Comparison of ENCODE assay signal across 21 cellular contexts in the genomic region with DNA sequence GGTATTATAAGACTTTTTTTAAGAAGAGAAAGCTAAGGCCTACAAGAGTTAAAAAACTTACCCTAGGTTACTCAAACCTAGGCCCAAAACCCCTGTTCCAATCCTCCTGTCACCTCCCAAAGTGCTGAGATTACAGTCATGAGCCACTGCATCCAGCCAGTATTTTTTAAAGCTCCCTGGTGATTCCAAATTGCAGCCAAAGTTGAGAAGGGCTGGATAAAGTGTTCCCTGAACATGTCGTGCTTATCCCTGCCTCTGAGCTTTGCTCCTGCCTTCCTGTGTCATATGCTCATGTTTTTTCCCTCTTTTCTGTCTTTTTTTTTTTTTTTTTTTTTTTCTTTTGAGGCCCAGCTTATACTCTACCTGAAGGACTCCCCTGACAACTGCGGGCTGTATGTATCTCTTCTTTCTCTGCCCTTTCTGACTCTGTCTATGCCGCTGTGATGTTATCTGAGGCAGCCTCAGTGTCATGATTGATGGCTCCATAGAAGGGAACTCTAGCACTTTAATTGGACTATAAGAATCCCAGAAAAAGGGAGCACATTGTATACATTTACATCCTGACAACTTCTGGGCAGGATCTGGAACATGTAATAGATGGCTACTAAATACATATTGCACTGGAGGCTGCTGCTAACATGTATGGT. TPM values are rescaled to one million over a fixed set of nuclear protein-coding genes. Genes with fewer than 3 reads are reported as not detected.
DNase-seq lines count a peak whose midpoint lies in the region; ATAC-seq, FAIRE-seq and TF ChIP-seq lines count a peak whose summit lies in the region.
"Had no signal": no experiment of that assay in that cellular context is flagged by ENCODE, and none has a peak within 500 bp of the region (broad histone marks: within the 10 kb centered on the region; RNA-seq: fewer than 3 reads in every experiment).

No MANE protein-coding gene starts in this region.

- no peak for TF ChIP-seq EP300 in A549 (IDR thresholded peaks at IDR 0.05)
- no peak for TF ChIP-seq EP300 in K562 (IDR thresholded peaks at IDR 0.05; ENCODE audit: low read length)

- CTCF ChIA-PET in A549 (lab: Yijun Ruan, JAX) (interaction anchor here (1.0 to 28.4 kb wide), 8 partner anchors 15 to 102 kb away, joined by 3 to 914 read pairs (median 6); a partner anchor contains a TSS), K562 (lab: Yijun Ruan, JAX; ENCODE audit: low intra/inter-chr PET ratio) (interaction anchor here (0.6 kb wide), 1 partner anchor 1463 kb away, joined by 3 read pairs; no protein-coding TSS in a partner anchor)

- TF ChIP-seq POLR2A in A549 (IDR thresholded peaks at IDR 0.05; ENCODE audit: low read length) (no peak), K562 (conservative IDR thresholded peaks at IDR 0.05) (no peak), gastrocnemius medialis (IDR thresholded peaks at IDR 0.05) (no peak)

- 57% methylated on average over 3 of the region's 3 CpGs for WGBS in A549 (ENCODE audit: missing lambda C conversion rate)
- 2% methylated on average over 3 of the region's 3 CpGs for WGBS in K562 (ENCODE audit: insufficient coverage, low coverage, missing lambda C conversion rate)

- H3K4me1 ChIP-seq in A549, result peaks cover 93% of the 10 kb centered on the region
- H3K4me1 ChIP-seq in K562 (replicated peaks in 1 of 2; ENCODE audit: control insufficient read depth in 2 of 2, insufficient read depth in 2 of 2, low read length in 2 of 2), result no peaks in the 10 kb centered on the region
- peaks cover 0 to 8% of the 10 kb centered on the region in 2 donors for H3K4me1 ChIP-seq in right atrium auricular region
- H3K4me1 ChIP-seq in gastrocnemius medialis, result peaks cover 46 to 55% of the 10 kb centered on the region in 2 donors

- intact Hi-C loops in K562 (cut with micrococcal nuclease), result no loop called here
- intact Hi-C loops in gastrocnemius medialis (cut with DNase I; ENCODE audit: low total_unique reads), result no loop called here

- H3K27ac ChIP-seq in A549 (peak overlapping the region; percentile 91 to 98), K562 (ENCODE audit: extremely low read depth, low read depth, low read length) (no peak overlapping the region), right atrium auricular region (peak overlapping the region; percentile 56 to 57), gastrocnemius medialis (peak overlapping the region; percentile 88 to 92 (median 90))
- H3K27ac ChIP-seq: KMS-11 had no signal

- TF ChIP-seq RAD21 in A549 (conservative IDR thresholded peaks at IDR 0.05 in 1 of 2, IDR thresholded peaks at IDR 0.05 in 1 of 2) (no peak), K562 (CRISPR knock-in tag; conservative IDR thresholded peaks at IDR 0.05 in 1 of 2, IDR thresholded peaks at IDR 0.05 in 1 of 2) (no peak)

- DNase-seq in A549 (ENCODE audit: low read depth in 1 of 2, low spot score in 1 of 2), result no peak
- no peak for DNase-seq in K562 (ENCODE audit: extremely low read depth in 1 of 4, low spot score in 3 of 4)
- no peak for DNase-seq in right atrium auricular region (ENCODE audit: low spot score)
- DNase-seq in gastrocnemius medialis, result peak; percentile 49 to 58
- no peak for DNase-seq in C1 segment of cervical spinal cord (lab: John Stamatoyannopoulos, UW)
- DNase-seq: CD4-positive, alpha-beta T cell; COR-L47; DMS 273 treated with DMSO at 0.1 percent for 48 hours; DMS79 treated with DMSO at 0.1 percent for 48 hours; H7; NCI-H1105; NCI-H146; NCI-H2029; NCI-H526; OCI-M1; SHP77 had no signal

- H4K20me1 ChIP-seq in K562 (replicated peaks; ENCODE audit: control insufficient read depth, insufficient read depth, low read length), result no peaks in the 10 kb centered on the region

- H3K4me3 ChIP-seq in A549 (peak overlapping the region; percentile 84; the same call in 1 of the 3 replicates), K562 (no peak overlapping the region), right atrium auricular region (no peak overlapping the region), gastrocnemius medialis (no peak overlapping the region)

- H3K36me3 ChIP-seq in K562 (ENCODE audit: control insufficient read depth, insufficient read depth, low read length) (no peaks in the 10 kb centered on the region), right atrium auricular region (no peaks in the 10 kb centered on the region), gastrocnemius medialis (peaks cover 0 to 7% of the 10 kb centered on the region in 2 donors)

- H3K4me2 ChIP-seq in A549 (peak overlapping the region; percentile 93), K562 (ENCODE audit: insufficient read depth, low read length) (no peak overlapping the region)
- H3K4me2 ChIP-seq: KMS-11 had no signal

- FAIRE-seq in A549 (lab: Jason Lieb, UNC) (peak; percentile 18), K562 (lab: Jason Lieb, UNC) (no peak)
- FAIRE-seq: HTR-8/SVneo had no signal

- peaks cover 10 to 38% of the 10 kb centered on the region in 2 experiments for H3K27me3 ChIP-seq in K562 (ENCODE audit: control insufficient read depth in 2 of 2, insufficient read depth in 2 of 2, low read length in 2 of 2)
- H3K27me3 ChIP-seq in right atrium auricular region, result no peaks in the 10 kb centered on the region
- H3K27me3 ChIP-seq in gastrocnemius medialis, result no peaks in the 10 kb centered on the region

- POLR2A ChIA-PET in A549 (lab: Yijun Ruan, JAX), result interaction anchor here (0.6 kb wide), 4 partner anchors 84 to 506 kb away, joined by 3 to 4 read pairs (median 4); no protein-coding TSS in a partner anchor
- POLR2A ChIA-PET in K562 (lab: Yijun Ruan, JAX), result interaction anchor here (0.7 to 1.5 kb wide), 2 partner anchors 19 to 351 kb away, joined by 4 read pairs; no protein-coding TSS in a partner anchor

- no peaks in the 10 kb centered on the region for H3K9me3 ChIP-seq in A549
- no peaks in the 10 kb centered on the region for H3K9me3 ChIP-seq in K562 (replicated peaks; ENCODE audit: control insufficient read depth, insufficient read depth, low read depth, low read length)
- no peaks in the 10 kb centered on the region for H3K9me3 ChIP-seq in right atrium auricular region
- no peaks in the 10 kb centered on the region for H3K9me3 ChIP-seq in gastrocnemius medialis

- in situ Hi-C loops in K562 (cut with MboI), result loop anchor here (5.0 kb wide), 1 partner anchor 42 kb away; no protein-coding TSS in a partner anchor
- in situ Hi-C loops in gastrocnemius medialis (cut with MboI; ENCODE audit: low sequenced_read_pairs in 4 of 4), result no loop called here

- no peak overlapping the region for H2AFZ ChIP-seq in K562 (ENCODE audit: low read depth, low read length)

- no peaks in the 10 kb centered on the region for H3K9me1 ChIP-seq in K562 (ENCODE audit: control insufficient read depth, insufficient read depth, low read length)

- ATAC-seq in A549, result 0 out of 6 replicates have a peak, but pooled peaks of 1 of the 2 experiments have one; percentile 1
- no peak for ATAC-seq in K562
- ATAC-seq in gastrocnemius medialis, result peak; percentile 52 to 74
- ATAC-seq in HG03196 (IDR thresholded peaks at IDR 0.05; ENCODE audit: unreplicated experiment), result no peak
- no peak for ATAC-seq in GM21717 (IDR thresholded peaks at IDR 0.05; ENCODE audit: unreplicated experiment)

- TF ChIP-seq CTCF in A549 (IDR thresholded peaks at IDR 0.05), result no peak
- TF ChIP-seq CTCF in K562 (IDR thresholded peaks at IDR 0.05 in 2 of 3, conservative IDR thresholded peaks at IDR 0.05 in 1 of 3; ENCODE audit: insufficient read depth in 2 of 3, low read depth in 1 of 3, low read length in 3 of 3), result no peak
- no peak for TF ChIP-seq CTCF in right atrium auricular region (IDR thresholded peaks at IDR 0.05)
- no peak for TF ChIP-seq CTCF in gastrocnemius medialis (IDR thresholded peaks at IDR 0.05 in 4 of 5, conservative IDR thresholded peaks at IDR 0.05 in 1 of 5)

- BruUV-seq in K562 (replicated peaks; lab: Mats Ljungman, UMichigan), result no TSS peak

- H3K79me2 ChIP-seq in K562 (ENCODE audit: control insufficient read depth, insufficient read depth, low read length), result no peaks in the 10 kb centered on the region

- H3K9ac ChIP-seq in K562 (ENCODE audit: insufficient read depth in 1 of 2, low read depth in 2 of 2, low read length in 2 of 2), result no peak overlapping the region
- H3K9ac ChIP-seq: KMS-11 had no signal

RNA-seq across cellular contexts. Expression of a gene that starts 8.0 kb away (rescaled TPM):
- polyA plus RNA-seq in A549 (2011; rRNA removed) (5,007 and 5,423 TPM in 2 replicates), A549 (2017; fragmentation: RNase III; extraction: RNeasy Plus Mini Kit Qiagen cat#74134 plus additional on column Dnase treatment) (2,953 to 3,542 TPM (median 3,237 TPM) in 3 replicates), K562 (2011; rRNA removed) (not detected in 2 replicates), K562 (2014; fragmentation: Illumina TruSeq; extraction: Trizol) (not detected in 2 replicates), K562 (2014; fragmentation: Nextera tagmentation; extraction: Ambion mirVana) (not detected), K562 (2014; rRNA removed) (not detected in 2 replicates)
- polyA plus RNA-seq in A549 (2012; cell fraction: cytosol; rRNA removed), result 2,033 and 2,091 TPM in 2 replicates
- polyA plus RNA-seq in A549 (2012; cell fraction: nucleus; rRNA removed), result 892 and 1,126 TPM in 2 replicates
- polyA minus RNA-seq in A549 (2011; rRNA and poly(A)+ RNA removed), result 2,016 and 2,285 TPM in 2 replicates
- total RNA-seq in K562 (2011; cell fraction: chromatin; rRNA removed; ENCODE audit: low replicate concordance), result not detected in 2 replicates
- total RNA-seq in K562 (2011; cell fraction: nucleolus; rRNA removed), result not detected in 2 replicates
- not detected in 2 replicates for total RNA-seq in K562 (2011; cell fraction: nucleoplasm; rRNA removed)
- total RNA-seq in K562 (2014; rRNA removed) (not detected in 2 replicates), K562 (2014; rRNA removed; fragmentation: Illumina TruSeq; extraction: Trizol) (not detected in 2 replicates), K562 (2015; rRNA removed; fragmentation: Illumina TruSeq; extraction: Trizol) (not detected in 2 replicates), K562 (2021) (not detected in 2 replicates), right atrium auricular region (1 to 10 TPM in 1 of 2 donors, under 1 TPM in 1; 0.51 to 1.0 TPM), gastrocnemius medialis (1 to 10 TPM; 3.7 to 9.6 (median 6.2) TPM)
- polyA plus RNA-seq in K562 (2011; cell fraction: cytosol; rRNA removed), result not detected in 2 replicates
- not detected in 2 replicates for polyA plus RNA-seq in K562 (2011; cell fraction: nucleus; rRNA removed)
- polyA plus RNA-seq in K562 (2012), result not detected in 2 replicates
- not detected in 2 replicates for polyA minus RNA-seq in K562 (2011; rRNA and poly(A)+ RNA removed)
- polyA minus RNA-seq in K562 (2011; cell fraction: cytosol; rRNA and poly(A)+ RNA removed), result not detected in 2 replicates
- polyA minus RNA-seq in K562 (2011; cell fraction: nucleus; rRNA and poly(A)+ RNA removed), result not detected in 2 replicates
- total RNA-seq: CD4-positive, alpha-beta T cell; H7 had no signal

RNA-seq across cellular contexts. Expression of a gene that starts 13.5 kb away (rescaled TPM):
- polyA plus RNA-seq in A549 (2011; rRNA removed) (17.9 and 19.9 TPM in 2 replicates), A549 (2017; fragmentation: RNase III; extraction: RNeasy Plus Mini Kit Qiagen cat#74134 plus additional on column Dnase treatment) (22.0 to 26.7 TPM (median 24.7 TPM) in 3 replicates), K562 (2011; rRNA removed) (not detected in 2 replicates), K562 (2014; fragmentation: Illumina TruSeq; extraction: Trizol) (not detected in 2 replicates), K562 (2014; fragmentation: Nextera tagmentation; extraction: Ambion mirVana) (not detected), K562 (2014; rRNA removed) (not detected in 2 replicates)
- 2.1 and 2.3 TPM in 2 replicates for polyA plus RNA-seq in A549 (2012; cell fraction: cytosol; rRNA removed)
- 1.6 and 3.6 TPM in 2 replicates for polyA plus RNA-seq in A549 (2012; cell fraction: nucleus; rRNA removed)
- polyA minus RNA-seq in A549 (2011; rRNA and poly(A)+ RNA removed), result 12.8 and 12.9 TPM in 2 replicates
- not detected in 2 replicates for total RNA-seq in K562 (2011; cell fraction: chromatin; rRNA removed; ENCODE audit: low replicate concordance)
- total RNA-seq in K562 (2011; cell fraction: nucleolus; rRNA removed), result not detected in 2 replicates
- not detected in 2 replicates for total RNA-seq in K562 (2011; cell fraction: nucleoplasm; rRNA removed)
- total RNA-seq in K562 (2014; rRNA removed) (not detected in 2 replicates), K562 (2014; rRNA removed; fragmentation: Illumina TruSeq; extraction: Trizol) (not detected in 2 replicates), K562 (2015; rRNA removed; fragmentation: Illumina TruSeq; extraction: Trizol) (not detected in 2 replicates), K562 (2021) (not detected in 2 replicates), right atrium auricular region (under 1 TPM in 1 of 2 donors, not detected in 1; 0.20 TPM), gastrocnemius medialis (10 to 100 TPM in 2 of 4 donors, 1 to 10 TPM in 2; 1.9 to 77.5 (median 10.3) TPM)
- polyA plus RNA-seq in K562 (2011; cell fraction: cytosol; rRNA removed), result not detected in 2 replicates
- polyA plus RNA-seq in K562 (2011; cell fraction: nucleus; rRNA removed), result not detected in 2 replicates
- polyA plus RNA-seq in K562 (2012), result not detected in 2 replicates
- polyA minus RNA-seq in K562 (2011; rRNA and poly(A)+ RNA removed), result not detected in 2 replicates
- polyA minus RNA-seq in K562 (2011; cell fraction: cytosol; rRNA and poly(A)+ RNA removed), result not detected in 2 replicates
- not detected in 2 replicates for polyA minus RNA-seq in K562 (2011; cell fraction: nucleus; rRNA and poly(A)+ RNA removed)
- total RNA-seq: CD4-positive, alpha-beta T cell; H7 had no signal
- polyA plus RNA-seq: BJ had no signal

Comparison
In these comparisons a context has a peak if more than half of its experiments do, and no peak if none do; other contexts are left out.
1. ATAC-seq: peak in gastrocnemius medialis (2 of 2); none in K562 (single experiment), HG03196 (single experiment) and GM21717 (single experiment).
2. DNase-seq: peak in gastrocnemius medialis (2 of 2); none in A549 (0 of 2), K562 (0 of 4), right atrium auricular region (single experiment) and C1 segment of cervical spinal cord (0 of 14).